1 cellular context compared by ENCODE assay signal in genomic region chr19:42386974-42387707, GRCh38.
TF ChIP-seq lines count a peak whose summit lies in the region.

No MANE protein-coding gene starts in this region.

TF ChIP-seq in HEK293, 187 proteins besides CTCF, POLR2A, EP300 and RAD21 (continued from another document and continues in another):
- TF ChIP-seq PRDM10 (tag by site-specific recombination; IDR thresholded peaks at IDR 0.05) = peak; percentile 73
- no peak for TF ChIP-seq GLI2 (tag by site-specific recombination; IDR thresholded peaks at IDR 0.05; ENCODE audit: borderline replicate concordance, low read depth)
- TF ChIP-seq ZNF843 (tag by site-specific recombination; IDR thresholded peaks at IDR 0.05) = peak; percentile 72; the same call in 1 of the 2 replicates
- TF ChIP-seq KLF7 (tag by site-specific recombination; IDR thresholded peaks at IDR 0.05; ENCODE audit: borderline replicate concordance) = 0 out of 2 replicates have a peak, but pooled peaks have one; percentile 16
- TF ChIP-seq ZNF10 (tag by site-specific recombination; IDR thresholded peaks at IDR 0.05) = 0 out of 2 replicates have a peak, but pooled peaks have one; percentile 42
- TF ChIP-seq ZNF639 (tag by site-specific recombination; IDR thresholded peaks at IDR 0.05) = peak; percentile 26; the same call in 1 of the 2 replicates
- 0 out of 2 replicates have a peak, but pooled peaks have one; percentile 64 for TF ChIP-seq ZNF221 (tag by site-specific recombination; IDR thresholded peaks at IDR 0.05; ENCODE audit: borderline replicate concordance)
- TF ChIP-seq, protein P1, sequence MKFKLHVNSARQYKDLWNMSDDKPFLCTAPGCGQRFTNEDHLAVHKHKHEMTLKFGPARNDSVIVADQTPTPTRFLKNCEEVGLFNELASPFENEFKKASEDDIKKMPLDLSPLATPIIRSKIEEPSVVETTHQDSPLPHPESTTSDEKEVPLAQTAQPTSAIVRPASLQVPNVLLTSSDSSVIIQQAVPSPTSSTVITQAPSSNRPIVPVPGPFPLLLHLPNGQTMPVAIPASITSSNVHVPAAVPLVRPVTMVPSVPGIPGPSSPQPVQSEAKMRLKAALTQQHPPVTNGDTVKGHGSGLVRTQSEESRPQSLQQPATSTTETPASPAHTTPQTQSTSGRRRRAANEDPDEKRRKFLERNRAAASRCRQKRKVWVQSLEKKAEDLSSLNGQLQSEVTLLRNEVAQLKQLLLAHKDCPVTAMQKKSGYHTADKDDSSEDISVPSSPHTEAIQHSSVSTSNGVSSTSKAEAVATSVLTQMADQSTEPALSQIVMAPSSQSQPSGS (tag by site-specific recombination; IDR thresholded peaks at IDR 0.05; ENCODE audit: low read depth) = no peak
- peak; percentile 86 for TF ChIP-seq PRDM1 (tag by site-specific recombination; IDR thresholded peaks at IDR 0.05)
- TF ChIP-seq ZNF610 (tag by site-specific recombination; IDR thresholded peaks at IDR 0.05; ENCODE audit: borderline replicate concordance) = peak; percentile 73; the same call in 1 of the 2 replicates
- TF ChIP-seq ZNF335 (tag by site-specific recombination; conservative IDR thresholded peaks at IDR 0.05) = peak; percentile 99
- TF ChIP-seq ZNF670 (tag by site-specific recombination; IDR thresholded peaks at IDR 0.05; ENCODE audit: low read depth) = no peak
- TF ChIP-seq ZNF302 (tag by site-specific recombination; IDR thresholded peaks at IDR 0.05; ENCODE audit: low read depth) = no peak
- TF ChIP-seq ZBTB48 (tag by site-specific recombination; IDR thresholded peaks at IDR 0.05) = peak; percentile 92
- peak; percentile 83 for TF ChIP-seq SP7 (tag by site-specific recombination; IDR thresholded peaks at IDR 0.05)
- no peak for TF ChIP-seq MYNN (tag by site-specific recombination; IDR thresholded peaks at IDR 0.05; ENCODE audit: borderline replicate concordance)
- no peak; the same call in 1 of the 2 replicates for TF ChIP-seq YY1 (tag by site-specific recombination; IDR thresholded peaks at IDR 0.05)
- TF ChIP-seq ZNF561 (tag by site-specific recombination; IDR thresholded peaks at IDR 0.05; ENCODE audit: borderline replicate concordance) = peak; percentile 96
- TF ChIP-seq ZFP37 (tag by site-specific recombination; IDR thresholded peaks at IDR 0.05) = peak; percentile 96
- TF ChIP-seq ZNF132 (tag by site-specific recombination; IDR thresholded peaks at IDR 0.05; ENCODE audit: borderline replicate concordance) = no peak
- peak; percentile 60; the same call in 1 of the 2 replicates for TF ChIP-seq ZNF324 (tag by site-specific recombination; IDR thresholded peaks at IDR 0.05)
- no peak for TF ChIP-seq ZSCAN23 (tag by site-specific recombination; IDR thresholded peaks at IDR 0.05)
- TF ChIP-seq ZBTB8A (tag by site-specific recombination; IDR thresholded peaks at IDR 0.05) = peak; percentile 99
- TF ChIP-seq GLIS2 (tag by site-specific recombination; IDR thresholded peaks at IDR 0.05) = peak; percentile 86
- TF ChIP-seq ZIC2 (tag by site-specific recombination; IDR thresholded peaks at IDR 0.05) = peak; percentile 80
- peak; percentile 78; the same call in 1 of the 2 replicates for TF ChIP-seq ZNF362 (tag by site-specific recombination; IDR thresholded peaks at IDR 0.05)
- TF ChIP-seq BCL11B (tag by site-specific recombination; IDR thresholded peaks at IDR 0.05; ENCODE audit: low read depth) = peak; percentile 20; the same call in 1 of the 2 replicates
- TF ChIP-seq ZNF76 (tag by site-specific recombination; IDR thresholded peaks at IDR 0.05; ENCODE audit: borderline replicate concordance, low read depth) = peak; percentile 49; the same call in 1 of the 2 replicates
- TF ChIP-seq ZFHX2 (tag by site-specific recombination; conservative IDR thresholded peaks at IDR 0.05) = peak; percentile 89
- peak; percentile 77 for TF ChIP-seq KLF9 (tag by site-specific recombination; IDR thresholded peaks at IDR 0.05; ENCODE audit: low read depth)
- peak; percentile 73; the same call in 1 of the 2 replicates for TF ChIP-seq IKZF3 (tag by site-specific recombination; IDR thresholded peaks at IDR 0.05)
- TF ChIP-seq, protein P2, sequence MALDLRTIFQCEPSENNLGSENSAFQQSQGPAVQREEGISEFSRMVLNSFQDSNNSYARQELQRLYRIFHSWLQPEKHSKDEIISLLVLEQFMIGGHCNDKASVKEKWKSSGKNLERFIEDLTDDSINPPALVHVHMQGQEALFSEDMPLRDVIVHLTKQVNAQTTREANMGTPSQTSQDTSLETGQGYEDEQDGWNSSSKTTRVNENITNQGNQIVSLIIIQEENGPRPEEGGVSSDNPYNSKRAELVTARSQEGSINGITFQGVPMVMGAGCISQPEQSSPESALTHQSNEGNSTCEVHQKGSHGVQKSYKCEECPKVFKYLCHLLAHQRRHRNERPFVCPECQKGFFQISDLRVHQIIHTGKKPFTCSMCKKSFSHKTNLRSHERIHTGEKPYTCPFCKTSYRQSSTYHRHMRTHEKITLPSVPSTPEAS (tag by site-specific recombination; IDR thresholded peaks at IDR 0.05) = no peak
- peak; percentile 42; the same call in 1 of the 2 replicates for TF ChIP-seq ZNF121 (tag by site-specific recombination; IDR thresholded peaks at IDR 0.05)
- TF ChIP-seq ZSCAN30 (tag by site-specific recombination; IDR thresholded peaks at IDR 0.05) = 0 out of 2 replicates have a peak, but pooled peaks have one; percentile 73
- TF ChIP-seq ZNF37A (tag by site-specific recombination; IDR thresholded peaks at IDR 0.05) = no peak
- TF ChIP-seq ZNF449 (tag by site-specific recombination; IDR thresholded peaks at IDR 0.05) = peak; percentile 88; the same call in 1 of the 2 replicates
- TF ChIP-seq SCRT2 (tag by site-specific recombination; IDR thresholded peaks at IDR 0.05) = peak; percentile 40; the same call in 1 of the 2 replicates
- peak; percentile 89; the same call in 1 of the 2 replicates for TF ChIP-seq KLF17 (tag by site-specific recombination; IDR thresholded peaks at IDR 0.05)
- TF ChIP-seq ZXDB (tag by site-specific recombination; IDR thresholded peaks at IDR 0.05) = peak; percentile 79
- TF ChIP-seq SP2 (tag by site-specific recombination; IDR thresholded peaks at IDR 0.05) = peak; percentile 48
- TF ChIP-seq ZNF501 (tag by site-specific recombination; IDR thresholded peaks at IDR 0.05) = peak; percentile 85
- TF ChIP-seq ZBTB17 (tag by site-specific recombination; IDR thresholded peaks at IDR 0.05) = peak; percentile 96
- no peak for TF ChIP-seq HOXA7 (CRISPR knock-in tag; IDR thresholded peaks at IDR 0.05; ENCODE audit: borderline replicate concordance)
- TF ChIP-seq ZNF692 (tag by site-specific recombination; IDR thresholded peaks at IDR 0.05) = peak; percentile 96
- TF ChIP-seq ZNF423 (tag by site-specific recombination; IDR thresholded peaks at IDR 0.05) = peak; percentile 80; the same call in 1 of the 2 replicates
- TF ChIP-seq FEZF1 (tag by site-specific recombination; IDR thresholded peaks at IDR 0.05) = peak; percentile 56
- peak; percentile 72 for TF ChIP-seq GLIS1 (tag by site-specific recombination; IDR thresholded peaks at IDR 0.05)
- 0 out of 2 replicates have a peak, but pooled peaks have one; percentile 19 for TF ChIP-seq ZBTB44 (tag by site-specific recombination; IDR thresholded peaks at IDR 0.05)
- TF ChIP-seq, protein P3, sequence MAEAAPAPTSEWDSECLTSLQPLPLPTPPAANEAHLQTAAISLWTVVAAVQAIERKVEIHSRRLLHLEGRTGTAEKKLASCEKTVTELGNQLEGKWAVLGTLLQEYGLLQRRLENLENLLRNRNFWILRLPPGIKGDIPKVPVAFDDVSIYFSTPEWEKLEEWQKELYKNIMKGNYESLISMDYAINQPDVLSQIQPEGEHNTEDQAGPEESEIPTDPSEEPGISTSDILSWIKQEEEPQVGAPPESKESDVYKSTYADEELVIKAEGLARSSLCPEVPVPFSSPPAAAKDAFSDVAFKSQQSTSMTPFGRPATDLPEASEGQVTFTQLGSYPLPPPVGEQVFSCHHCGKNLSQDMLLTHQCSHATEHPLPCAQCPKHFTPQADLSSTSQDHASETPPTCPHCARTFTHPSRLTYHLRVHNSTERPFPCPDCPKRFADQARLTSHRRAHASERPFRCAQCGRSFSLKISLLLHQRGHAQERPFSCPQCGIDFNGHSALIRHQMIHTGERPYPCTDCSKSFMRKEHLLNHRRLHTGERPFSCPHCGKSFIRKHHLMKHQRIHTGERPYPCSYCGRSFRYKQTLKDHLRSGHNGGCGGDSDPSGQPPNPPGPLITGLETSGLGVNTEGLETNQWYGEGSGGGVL (tag by site-specific recombination; IDR thresholded peaks at IDR 0.05) = peak; percentile 60; the same call in 1 of the 2 replicates
